ENCODE assay signal across 19 cellular contexts in genomic region chr18:50747849-50748242, GRCh38.
"Had no signal": no experiment of that assay in that cellular context is flagged by ENCODE, and none has a peak within 500 bp of the region (broad histone marks: within the 10 kb centered on the region; RNA-seq: fewer than 3 reads in every experiment).

No MANE protein-coding gene starts in this region.

- H3K4me1 Mint-ChIP-seq: central memory CD8-positive, alpha-beta T cell; naive B cell had no signal

- H3K27ac ChIP-seq: foreskin keratinocyte, lower lobe of right lung, stomach, thoracic aorta, VCaP had no signal

- H3K4me3 ChIP-seq: lower lobe of right lung, stomach, thoracic aorta had no signal

- H3K27ac Mint-ChIP-seq: activated naive CD8-positive, alpha-beta T cell; activated T-cell treated with anti-CD3 and anti-CD28 coated beads, Interleukin-2, amount 50 U/mL, for 24 hours; naive B cell had no signal

- DNase-seq: activated CD4-positive, alpha-beta T cell treated with anti-CD3 and anti-CD28 coated beads, Interleukin-2, amount 50 U/mL, for 48 hours; activated effector memory CD4-positive, alpha-beta T cell treated with anti-CD3 and anti-CD28 coated beads, Interleukin-2, amount 50 U/mL, for 16 hours; activated T-cell treated with anti-CD3 and anti-CD28 coated beads, Interleukin-2, amount 50 U/mL, for 24 hours; amniotic stem cell; cortex of kidney; effector memory CD4-positive, alpha-beta T cell; foreskin keratinocyte; left cardiac atrium; lower lobe of right lung; naive B cell; SK-N-SH; stimulated activated CD4-positive, alpha-beta T cell treated with anti-CD3 and anti-CD28 coated beads, Interleukin-12 subunit alpha, Interleukin-12 subunit beta, amount 100 ng/mL, for 4 hours; stimulated activated CD4-positive, alpha-beta T cell treated with anti-CD3 and anti-CD28 coated beads, Interleukin-2, amount 100 ng/mL, for 24 hours; stomach; T-helper 1 cell had no signal

- H3K36me3 ChIP-seq: lower lobe of right lung, stomach, thoracic aorta had no signal

- H3K4me1 ChIP-seq: foreskin keratinocyte, lower lobe of right lung, stomach had no signal

- H3K9me3 Mint-ChIP-seq: activated T-cell treated with anti-CD3 and anti-CD28 coated beads, Interleukin-2, amount 50 U/mL, for 24 hours; central memory CD8-positive, alpha-beta T cell had no signal

- H3K4me2 ChIP-seq: SK-N-SH had no signal

- H3K9me3 ChIP-seq: lower lobe of right lung, SK-N-SH had no signal

- H3K4me3 Mint-ChIP-seq: activated naive CD8-positive, alpha-beta T cell; activated T-cell treated with anti-CD3 and anti-CD28 coated beads, Interleukin-2, amount 50 U/mL, for 24 hours; central memory CD8-positive, alpha-beta T cell; naive B cell had no signal

- H3K36me3 Mint-ChIP-seq: activated naive CD8-positive, alpha-beta T cell had no signal

- H3K9ac ChIP-seq: SK-N-SH had no signal
